In genomic region chr19:12333162-12334159, GRCh38 we compare ENCODE assay signal across 8 cellular contexts. TPM values are rescaled to one million over a fixed set of nuclear protein-coding genes. Genes with fewer than 3 reads are reported as not detected.
DNase-seq lines count a peak whose midpoint lies in the region; ATAC-seq and TF ChIP-seq lines count a peak whose summit lies in the region.

ZNF563 (minus strand) TSS chr19:12333633; CDS start chr19:12333482, 151 bp downstream.

- H3F3A ChIP-seq in GM23338 (replicated peaks; ENCODE audit: low read depth): no peaks in the 10 kb centered on the region

- peaks cover 86% of the 10 kb centered on the region for H3K9me3 Mint-ChIP-seq in GM23338
- H3K9me3 Mint-ChIP-seq in activated naive CD8-positive, alpha-beta T cell treated with anti-CD3 and anti-CD28 coated beads, Interleukin-2, amount 10 ng/mL, durations not matched to agents 7 days and 5 days: peaks cover 6% of the 10 kb centered on the region

- no peak within 1 kb of the TSS for H3K27ac ChIP-seq in GM23338 (ENCODE audit: low read depth)
- peak within 1 kb of the TSS; percentile 59 for H3K27ac ChIP-seq in osteoblast (ENCODE audit: low read depth, low read length)
- H3K27ac ChIP-seq in testis: peak within 1 kb of the TSS; percentile 90 to 93

- H3K9me2 ChIP-seq in GM23338 (ENCODE audit: insufficient read depth): no peaks in the 10 kb centered on the region

- no peaks in the 10 kb centered on the region for H3K9me3 ChIP-seq in osteoblast (ENCODE audit: low read depth, low read length)
- no peaks in the 10 kb centered on the region for H3K9me3 ChIP-seq in testis

- H2AFZ ChIP-seq in GM23338 (peak within 1 kb of the TSS; percentile 87), osteoblast (ENCODE audit: low read length) (peak within 1 kb of the TSS; percentile 92)

- no peaks in the 10 kb centered on the region for H3K79me2 ChIP-seq in GM23338 (replicated peaks; ENCODE audit: insufficient read depth)
- H3K79me2 ChIP-seq in osteoblast (ENCODE audit: insufficient read depth, low read length): peaks cover 11% of the 10 kb centered on the region

- POLR2A ChIA-PET in activated naive CD8-positive, alpha-beta T cell treated with anti-CD3 and anti-CD28 coated beads, Interleukin-2, amount 10 ng/mL, durations not matched to agents 7 days and 5 days (lab: Charles Lee): interaction anchor here (0.6 to 3.0 kb wide), 24 partner anchors 12 to 567 kb away, joined by 3 to 31 read pairs (median 4); partner anchors contain the start of genes ZNF136, ZNF20, ZNF433 and ZNF44

- H3K4me3 ChIP-seq in GM23338 (peak within 1 kb of the TSS; percentile 66), osteoblast (ENCODE audit: insufficient read depth, low read length) (peak within 1 kb of the TSS; percentile 89), testis (peak within 1 kb of the TSS; percentile 92 to 95)

- H3K4me1 Mint-ChIP-seq in GM23338: no peaks in the 10 kb centered on the region
- peaks cover 23% of the 10 kb centered on the region for H3K4me1 Mint-ChIP-seq in activated naive CD8-positive, alpha-beta T cell treated with anti-CD3 and anti-CD28 coated beads, Interleukin-2, amount 10 ng/mL, durations not matched to agents 7 days and 5 days

- H3K36me3 ChIP-seq in GM23338 (ENCODE audit: insufficient read depth) (no peaks in the 10 kb centered on the region), osteoblast (ENCODE audit: insufficient read depth, low read length) (no peaks in the 10 kb centered on the region), testis (ENCODE audit: low read depth, missing control alignments) (no peaks in the 10 kb centered on the region)

- WGBS in testis, 2 donors: 1% methylated on average over 20 to 53 of the region's 55 CpGs

- peak within 1 kb of the TSS; percentile 91 for H3K4me2 ChIP-seq in GM23338
- H3K4me2 ChIP-seq in osteoblast (ENCODE audit: insufficient read depth, low read length): peak within 1 kb of the TSS; percentile 90

- H3K27me3 Mint-ChIP-seq in GM23338 (ENCODE audit: insufficient read depth, low read depth, poor library complexity): peaks cover 4% of the 10 kb centered on the region
- no peaks in the 10 kb centered on the region for H3K27me3 Mint-ChIP-seq in activated naive CD8-positive, alpha-beta T cell treated with anti-CD3 and anti-CD28 coated beads, Interleukin-2, amount 10 ng/mL, durations not matched to agents 7 days and 5 days

- intact Hi-C loops in head of caudate nucleus (cut with DNase I): no loop called here
- intact Hi-C loops in testis (cut with DNase I; ENCODE audit: low total_unique reads): no loop called here

- H3K36me3 Mint-ChIP-seq in GM23338 (ENCODE audit: low read depth): peaks cover 24% of the 10 kb centered on the region
- H3K36me3 Mint-ChIP-seq in activated naive CD8-positive, alpha-beta T cell treated with anti-CD3 and anti-CD28 coated beads, Interleukin-2, amount 10 ng/mL, durations not matched to agents 7 days and 5 days: peaks cover 9% of the 10 kb centered on the region

- peak; percentile 99 for ATAC-seq in GM23338
- ATAC-seq in activated naive CD8-positive, alpha-beta T cell treated with anti-CD3 and anti-CD28 coated beads, Interleukin-2, amount 10 ng/mL, durations not matched to agents 7 days and 5 days (ENCODE audit: low read depth): peak; percentile 97

- DNase-seq in ELF-1 (ENCODE audit: low read depth, low spot score): peak; percentile 97
- peak; percentile 100 for DNase-seq in GM23338 (ENCODE audit: low spot score)
- DNase-seq in LHCN-M2 (ENCODE audit: low read depth): peak; percentile 93
- DNase-seq in SKM-1 (lab: John Stamatoyannopoulos, UW; ENCODE audit: unreplicated experiment): peak; percentile 94
- peak; percentile 95 for DNase-seq in activated naive CD8-positive, alpha-beta T cell treated with anti-CD3 and anti-CD28 coated beads, Interleukin-2, amount 10 ng/mL, durations not matched to agents 7 days and 5 days
- peak; percentile 96 to 100 (median 99) for DNase-seq in head of caudate nucleus
- DNase-seq in osteoblast (ENCODE audit: insufficient read length, low spot score, missing footprints): peak; percentile 97
- DNase-seq in testis: peak; percentile 99

- H3K4me1 ChIP-seq in GM23338 (ENCODE audit: insufficient read depth) (peaks cover 7% of the 10 kb centered on the region), osteoblast (ENCODE audit: insufficient read depth, low read length) (peaks cover 8% of the 10 kb centered on the region), testis (peaks cover 4% of the 10 kb centered on the region)

- no peak within 1 kb of the TSS for H3K27ac Mint-ChIP-seq in GM23338
- H3K27ac Mint-ChIP-seq in activated naive CD8-positive, alpha-beta T cell treated with anti-CD3 and anti-CD28 coated beads, Interleukin-2, amount 10 ng/mL, durations not matched to agents 7 days and 5 days: peak within 1 kb of the TSS; percentile 99

- H4K20me1 ChIP-seq in GM23338 (replicated peaks; ENCODE audit: insufficient read depth): no peaks in the 10 kb centered on the region
- no peaks in the 10 kb centered on the region for H4K20me1 ChIP-seq in osteoblast (ENCODE audit: insufficient read depth, low read length)

- TF ChIP-seq CTCF in GM23338 (conservative IDR thresholded peaks at IDR 0.05; ENCODE audit: low read depth in 2 of 2): no peak
- no peak for TF ChIP-seq CTCF in osteoblast (IDR thresholded peaks at IDR 0.05; ENCODE audit: extremely low read depth, low read depth, low read length)
- no peak for TF ChIP-seq CTCF in testis (IDR thresholded peaks at IDR 0.05)

- peak; percentile 80 for TF ChIP-seq POLR2A in testis (IDR thresholded peaks at IDR 0.05)

- H3K27me3 ChIP-seq in GM23338 (ENCODE audit: insufficient read depth): peaks cover 13% of the 10 kb centered on the region
- H3K27me3 ChIP-seq in osteoblast (ENCODE audit: insufficient read depth, low read length): no peaks in the 10 kb centered on the region
- no peaks in the 10 kb centered on the region for H3K27me3 ChIP-seq in testis

- H3K4me3 Mint-ChIP-seq in GM23338: peak within 1 kb of the TSS; percentile 71; the same call in 2 of the 3 replicates
- H3K4me3 Mint-ChIP-seq in activated naive CD8-positive, alpha-beta T cell treated with anti-CD3 and anti-CD28 coated beads, Interleukin-2, amount 10 ng/mL, durations not matched to agents 7 days and 5 days: peak within 1 kb of the TSS; percentile 89

TF ChIP-seq in GM23338, 12 proteins besides CTCF, POLR2A, EP300 and RAD21:
- TF ChIP-seq REST (IDR thresholded peaks at IDR 0.05; ENCODE audit: unreplicated experiment): no peak
- no peak for TF ChIP-seq ETS1 (IDR thresholded peaks at IDR 0.05)
- TF ChIP-seq ZNF331 (CRISPR knock-in tag; IDR thresholded peaks at IDR 0.05; ENCODE audit: low read depth): no peak
- peak; percentile 84 for TF ChIP-seq POLR2AphosphoS5 (IDR thresholded peaks at IDR 0.05; ENCODE audit: low read depth)

RNA-seq across cellular contexts. Expression of gene ZNF563, which starts in this region (rescaled TPM):
- 3.2 and 4.5 TPM in 2 replicates for total RNA-seq in GM23338 (2014; rRNA removed; shearing (Covaris generic))
- polyA plus RNA-seq in GM23338 (2016; fragmentation: Nextera tagmentation; extraction: Ambion mirVana) (2.9 and 3.1 TPM in 2 replicates), testis (ENCODE audit: insufficient read depth, low read depth, low replicate concordance) (21.0 TPM)
- total RNA-seq in LHCN-M2 (2014; rRNA removed) (4.8 and 6.4 TPM in 2 replicates), osteoblast (4.3 and 4.4 TPM in 2 replicates), testis (10 to 100 TPM; 13.7 to 29.1 TPM)
- 2.0 TPM for polyA plus RNA-seq in LHCN-M2 (2012)
- 1 to 10 TPM; 5.2 to 6.3 TPM for total RNA-seq in activated naive CD8-positive, alpha-beta T cell treated with anti-CD3 and anti-CD28 coated beads, Interleukin-2, amount 10 ng/mL, durations not matched to agents 7 days and 5 days
